In genomic region chr10:22626784-22627183, GRCh38 we compare ENCODE assay signal across 15 cellular contexts.
DNase-seq lines count a peak whose midpoint lies in the region; ATAC-seq, FAIRE-seq and TF ChIP-seq lines count a peak whose summit lies in the region.
"Had no signal": no experiment of that assay in that cellular context is flagged by ENCODE, and none has a peak within 500 bp of the region (broad histone marks: within the 10 kb centered on the region; RNA-seq: fewer than 3 reads in every experiment).

No MANE protein-coding gene starts in this region.

- no TSS peak for BruUV-seq in A673 (replicated peaks; lab: Mats Ljungman, UMichigan)

- intact Hi-C loops in A673 (cut with micrococcal nuclease; ENCODE audit: unreplicated experiment), result no loop called here
- intact Hi-C loops in stomach (cut with DNase I; ENCODE audit: low total_unique reads), result no loop called here

- no peaks in the 10 kb centered on the region for H3K27me3 Mint-ChIP-seq in activated CD8-positive, alpha-beta T cell treated with anti-CD3 and anti-CD28 coated beads, Interleukin-2, amount 10 ng/mL, durations not matched to agents 7 days and 5 days (ENCODE audit: low read depth)

- no peaks in the 10 kb centered on the region for H3K27me3 ChIP-seq in A673 (replicated peaks; ENCODE audit: insufficient read depth, low read depth, low read length, poor library complexity)
- H3K27me3 ChIP-seq in stomach, result no peaks in the 10 kb centered on the region

- no peaks in the 10 kb centered on the region for H3K36me3 ChIP-seq in A673 (ENCODE audit: insufficient read depth, low read length, poor library complexity, severe bottlenecking)
- no peaks in the 10 kb centered on the region for H3K36me3 ChIP-seq in stomach

- no peak for ATAC-seq in activated CD8-positive, alpha-beta T cell treated with anti-CD3 and anti-CD28 coated beads, Interleukin-2, amount 10 ng/mL, durations not matched to agents 7 days and 5 days
- ATAC-seq in GM21717 (IDR thresholded peaks at IDR 0.05; ENCODE audit: unreplicated experiment), result no peak
- ATAC-seq: psoas muscle had no signal

- H3K4me1 ChIP-seq in A673 (ENCODE audit: insufficient read depth, low read length, poor library complexity, severe bottlenecking) (peaks cover 71% of the 10 kb centered on the region), stomach (peaks cover 6 to 91% (median 35%) of the 10 kb centered on the region in 4 donors)

- POLR2A ChIA-PET in A673 (lab: Charles Lee; ENCODE audit: low non-redundant PET), result no interaction called here
- POLR2A ChIA-PET in activated CD8-positive, alpha-beta T cell treated with anti-CD3 and anti-CD28 coated beads, Interleukin-2, amount 10 ng/mL, durations not matched to agents 7 days and 5 days (lab: Charles Lee), result no interaction called here

- H3K36me3 Mint-ChIP-seq in activated CD8-positive, alpha-beta T cell treated with anti-CD3 and anti-CD28 coated beads, Interleukin-2, amount 10 ng/mL, durations not matched to agents 7 days and 5 days (ENCODE audit: low read depth), result peaks cover 33% of the 10 kb centered on the region

- H3K27ac Mint-ChIP-seq in activated CD8-positive, alpha-beta T cell treated with anti-CD3 and anti-CD28 coated beads, Interleukin-2, amount 10 ng/mL, durations not matched to agents 7 days and 5 days, result peak overlapping the region; percentile 31

- no peaks in the 10 kb centered on the region for H3K9me3 Mint-ChIP-seq in activated CD8-positive, alpha-beta T cell treated with anti-CD3 and anti-CD28 coated beads, Interleukin-2, amount 10 ng/mL, durations not matched to agents 7 days and 5 days (ENCODE audit: insufficient read depth)

- peaks cover 92% of the 10 kb centered on the region for H3K4me1 Mint-ChIP-seq in activated CD8-positive, alpha-beta T cell treated with anti-CD3 and anti-CD28 coated beads, Interleukin-2, amount 10 ng/mL, durations not matched to agents 7 days and 5 days (ENCODE audit: low read depth)

- peak; percentile 56 for FAIRE-seq in islet of Langerhans (lab: Jason Lieb, UNC)

- CTCF ChIA-PET in A673 (lab: Charles Lee), result no interaction called here
- CTCF ChIA-PET in activated CD8-positive, alpha-beta T cell treated with anti-CD3 and anti-CD28 coated beads, Interleukin-2, amount 10 ng/mL, durations not matched to agents 7 days and 5 days (lab: Charles Lee), result interaction anchor here (1.0 to 1.8 kb wide), 4 partner anchors 10 to 52 kb away, joined by 3 to 7 read pairs (median 5); no protein-coding TSS in a partner anchor

- H3K9me3 ChIP-seq in A673 (ENCODE audit: low read depth, low read length, poor library complexity, severe bottlenecking) (no peaks in the 10 kb centered on the region), stomach (no peaks in the 10 kb centered on the region)
- H3K9me3 ChIP-seq: psoas muscle had no signal

- TF ChIP-seq EP300 in stomach (IDR thresholded peaks at IDR 0.05), result no peak

- H3K27ac ChIP-seq in A673 (ENCODE audit: low read depth, low read length, poor library complexity, severe bottlenecking), result peak overlapping the region; percentile 57
- peak overlapping the region in 1 of 5 donors; percentile 43 for H3K27ac ChIP-seq in stomach
- H3K27ac ChIP-seq: coronary artery, psoas muscle had no signal

- TF ChIP-seq CTCF in A673 (conservative IDR thresholded peaks at IDR 0.05; ENCODE audit: low read depth, low read length), result no peak
- no peak for TF ChIP-seq CTCF in stomach (IDR thresholded peaks at IDR 0.05)

- no peak overlapping the region for H3K4me3 Mint-ChIP-seq in activated CD8-positive, alpha-beta T cell treated with anti-CD3 and anti-CD28 coated beads, Interleukin-2, amount 10 ng/mL, durations not matched to agents 7 days and 5 days

- no peak for TF ChIP-seq POLR2A in stomach (IDR thresholded peaks at IDR 0.05)

- 59 to 82% (median 62%) methylated on average over 2 of the region's 2 CpGs for WGBS in stomach, 5 donors

- DNase-seq in A673 (ENCODE audit: low spot score), result no peak
- peak; percentile 44 for DNase-seq in EL
- DNase-seq in activated CD8-positive, alpha-beta T cell treated with anti-CD3 and anti-CD28 coated beads, Interleukin-2, amount 10 ng/mL, durations not matched to agents 7 days and 5 days, result no peak
- DNase-seq in germinal center (ENCODE audit: low spot score), result no peak
- no peak for DNase-seq in stomach
- DNase-seq in SK-N-DZ (ENCODE audit: low spot score), result no peak
- DNase-seq: activated naive CD4-positive, alpha-beta T cell; NCI-H1417; NCI-H524 treated with DMSO at 0.1 percent for 48 hours; psoas muscle; stimulated activated CD4-positive, alpha-beta T cell treated with anti-CD3 and anti-CD28 coated beads, Interleukin-2, amount 100 ng/mL, for 48 hours; stimulated activated naive CD4-positive, alpha-beta T cell had no signal

- H3K4me3 ChIP-seq in A673 (ENCODE audit: low read depth, low read length, poor library complexity, severe bottlenecking) (no peak overlapping the region), stomach (no peak overlapping the region)
- H3K4me3 ChIP-seq: coronary artery, psoas muscle had no signal
